Comparison of ENCODE assay signal across 15 cellular contexts in the genomic region with DNA sequence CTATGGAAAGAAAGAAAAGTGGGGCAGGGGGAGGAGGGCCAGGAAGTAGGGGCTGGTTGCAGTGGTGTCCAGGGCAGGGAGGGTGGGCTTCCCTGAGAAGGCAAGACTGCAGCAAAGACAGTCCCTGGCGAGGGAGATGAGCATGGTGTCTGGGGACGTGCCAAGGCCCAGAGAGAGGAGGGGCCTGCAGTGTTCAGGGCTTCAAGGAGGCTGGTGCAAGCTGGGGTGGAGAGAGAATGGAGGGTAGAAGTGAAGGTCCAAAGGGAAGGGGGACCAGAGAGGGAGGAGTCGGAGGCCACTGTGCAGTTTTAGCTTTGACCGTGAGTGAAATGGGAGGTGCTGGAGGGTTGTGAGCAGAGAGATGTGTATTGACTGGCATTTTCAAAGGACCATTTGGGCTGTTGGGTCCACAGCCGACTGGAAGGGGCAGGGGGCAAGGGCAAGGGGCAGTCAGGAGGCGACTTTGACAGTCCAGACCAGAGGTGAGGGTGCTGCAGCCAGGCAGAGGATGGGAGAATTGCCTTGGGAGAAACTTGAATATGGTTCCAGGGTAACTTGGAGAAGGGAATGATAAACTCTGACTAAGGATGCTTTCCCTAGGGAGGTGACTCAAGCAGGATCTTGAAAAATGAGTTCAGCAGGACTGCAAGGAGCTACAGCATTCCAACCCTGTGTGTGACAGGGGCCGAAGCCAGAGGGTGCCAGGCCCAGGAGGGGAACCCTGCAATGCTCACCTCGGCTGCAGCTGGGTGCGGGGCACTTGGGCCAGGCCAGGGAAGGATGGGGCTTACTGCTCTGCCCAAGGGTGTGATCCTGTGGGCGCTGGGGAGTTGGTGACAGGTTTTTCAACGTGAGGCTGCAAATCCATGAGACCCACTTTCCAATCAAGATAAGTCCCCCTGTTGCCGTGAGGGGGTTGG.
DNase-seq lines count a peak whose midpoint lies in the region; ATAC-seq and TF ChIP-seq lines count a peak whose summit lies in the region.
"Had no signal": no experiment of that assay in that cellular context is flagged by ENCODE, and none has a peak within 500 bp of the region (broad histone marks: within the 10 kb centered on the region; RNA-seq: fewer than 3 reads in every experiment).

No MANE protein-coding gene starts in this region.

- H3K36me3 Mint-ChIP-seq in osteocyte (ENCODE audit: unreplicated experiment), result no peaks in the 10 kb centered on the region
- H3K36me3 Mint-ChIP-seq: stimulated activated memory B cell treated with anti-CD40 and anti-IgM and Interleukin-4, amounts not matched to agents 10 μg/mL and 1 μg/mL and 100 μg/mL, for 72 hours had no signal

- H3K9me2 ChIP-seq in PC-3 (replicated peaks; ENCODE audit: low read length), result no peaks in the 10 kb centered on the region

- peak overlapping the region; percentile 32; the same call in 1 of the 2 replicates for H3K4me2 ChIP-seq in PC-3 (ENCODE audit: low read length)

- no peaks in the 10 kb centered on the region for H3K36me3 ChIP-seq in PC-3 (ENCODE audit: low read depth, low read length)
- no peaks in the 10 kb centered on the region for H3K36me3 ChIP-seq in tibial nerve

- peak; percentile 83 for DNase-seq in AG09309 (ENCODE audit: low read depth)
- DNase-seq in PC-3, result peak; percentile 86
- peak; percentile 88 for DNase-seq in epithelial cell of esophagus (ENCODE audit: low read depth)
- no peak for DNase-seq in osteocyte (ENCODE audit: extremely low spot score, unreplicated experiment)
- DNase-seq in central memory CD4-positive, alpha-beta T cell, result no peak
- DNase-seq in NCI-H748 treated with DMSO at 0.1 percent for 48 hours (lab: John Stamatoyannopoulos, UW), result no peak
- DNase-seq in tibial nerve (ENCODE audit: low spot score in 2 of 2), result no peak
- DNase-seq: activated CD4-positive, alpha-beta T cell treated with anti-CD3 and anti-CD28 coated beads for 36 hours; activated naive CD4-positive, alpha-beta T cell treated with Interleukin-2 at 50 U/mL for 16 hours; Calu3; mesendoderm; NCI-H187; SHP77 had no signal

- WGBS in tibial nerve, 2 donors, result 68 to 77% methylated on average over 10 to 12 of the region's 12 CpGs

- H3K27ac ChIP-seq in PC-3 (ENCODE audit: low read length), result peak overlapping the region; percentile 16
- peak overlapping the region in 2 of 4 donors; percentile 39 to 78 for H3K27ac ChIP-seq in tibial nerve

- intact Hi-C loops in PC-3 (cut with micrococcal nuclease), result no loop called here

- no peaks in the 10 kb centered on the region for H4K20me1 ChIP-seq in PC-3 (ENCODE audit: low read length)

- H3K27me3 Mint-ChIP-seq in osteocyte (ENCODE audit: unreplicated experiment), result no peaks in the 10 kb centered on the region
- H3K27me3 Mint-ChIP-seq: activated CD4-positive, alpha-beta T cell treated with anti-CD3 and anti-CD28 coated beads for 36 hours; stimulated activated memory B cell treated with anti-CD40 and anti-IgM and Interleukin-4, amounts not matched to agents 10 μg/mL and 1 μg/mL and 100 μg/mL, for 72 hours had no signal

- H3K4me1 ChIP-seq in PC-3 (ENCODE audit: insufficient read depth, low read length), result peaks cover 19% of the 10 kb centered on the region
- peaks cover 0 to 58% (median 14%) of the 10 kb centered on the region in 4 donors for H3K4me1 ChIP-seq in tibial nerve

- ATAC-seq in PC-3 (peak; percentile 94), GM21723 (IDR thresholded peaks at IDR 0.05; ENCODE audit: unreplicated experiment) (no peak)
- ATAC-seq: activated CD4-positive, alpha-beta T cell treated with anti-CD3 and anti-CD28 coated beads for 36 hours; stimulated activated memory B cell treated with anti-CD40 and anti-IgM and Interleukin-4, amounts not matched to agents 10 μg/mL and 1 μg/mL and 100 μg/mL, for 72 hours had no signal

- no peak overlapping the region for H3K9ac ChIP-seq in PC-3 (ENCODE audit: low read length)

- H3K27ac Mint-ChIP-seq in osteocyte (ENCODE audit: unreplicated experiment), result peak overlapping the region; percentile 63
- H3K27ac Mint-ChIP-seq: activated CD4-positive, alpha-beta T cell treated with anti-CD3 and anti-CD28 coated beads for 36 hours; stimulated activated memory B cell treated with anti-CD40 and anti-IgM and Interleukin-4, amounts not matched to agents 10 μg/mL and 1 μg/mL and 100 μg/mL, for 72 hours had no signal

- H3K4me3 Mint-ChIP-seq in osteocyte (ENCODE audit: unreplicated experiment), result no peak overlapping the region
- H3K4me3 Mint-ChIP-seq: activated CD4-positive, alpha-beta T cell treated with anti-CD3 and anti-CD28 coated beads for 36 hours; stimulated activated memory B cell treated with anti-CD40 and anti-IgM and Interleukin-4, amounts not matched to agents 10 μg/mL and 1 μg/mL and 100 μg/mL, for 72 hours had no signal

- POLR2A ChIA-PET in PC-3 (lab: Charles Lee; ENCODE audit: unreplicated experiment), result interaction anchor here (0.5 to 0.7 kb wide), 2 partner anchors 131 to 149 kb away, joined by 3 read pairs; no protein-coding TSS in a partner anchor

- no peak overlapping the region for H2AFZ ChIP-seq in PC-3 (ENCODE audit: low read length)

- no peak overlapping the region for H3K4me3 ChIP-seq in AG09309 (ENCODE audit: control insufficient read depth, low read depth, low read length)
- H3K4me3 ChIP-seq in PC-3 (ENCODE audit: low read length), result no peak overlapping the region
- H3K4me3 ChIP-seq in epithelial cell of esophagus (ENCODE audit: low read length), result no peak overlapping the region
- no peak overlapping the region for H3K4me3 ChIP-seq in tibial nerve

- TF ChIP-seq POLR2A in tibial nerve (IDR thresholded peaks at IDR 0.05), result no peak

- BruUV-seq in PC-3 (replicated peaks; lab: Mats Ljungman, UMichigan), result no TSS peak

- no peaks in the 10 kb centered on the region for H3K9me3 Mint-ChIP-seq in osteocyte (ENCODE audit: unreplicated experiment)
- H3K9me3 Mint-ChIP-seq: stimulated activated memory B cell treated with anti-CD40 and anti-IgM and Interleukin-4, amounts not matched to agents 10 μg/mL and 1 μg/mL and 100 μg/mL, for 72 hours had no signal

- no peaks in the 10 kb centered on the region for H3K79me2 ChIP-seq in PC-3 (ENCODE audit: low read length)

- no peak for TF ChIP-seq EP300 in tibial nerve (IDR thresholded peaks at IDR 0.05)

- CTCF ChIA-PET in PC-3 (lab: Charles Lee), result no interaction called here

- no peaks in the 10 kb centered on the region for H3K27me3 ChIP-seq in PC-3 (ENCODE audit: low read length)
- H3K27me3 ChIP-seq in tibial nerve, result no peaks in the 10 kb centered on the region

- TF ChIP-seq CTCF in AG09309 (IDR thresholded peaks at IDR 0.05; ENCODE audit: control insufficient read depth, insufficient read depth, low read depth, low read length, missing control alignments) (no peak), PC-3 (conservative IDR thresholded peaks at IDR 0.05; ENCODE audit: low read depth, low read length) (no peak), epithelial cell of esophagus (IDR thresholded peaks at IDR 0.05; ENCODE audit: insufficient read depth, low read depth, low read length, missing control alignments) (no peak), osteocyte (IDR thresholded peaks at IDR 0.05) (no peak), tibial nerve (IDR thresholded peaks at IDR 0.05) (no peak)

- H3K4me1 Mint-ChIP-seq in osteocyte (ENCODE audit: unreplicated experiment), result peaks cover 61% of the 10 kb centered on the region

- no peaks in the 10 kb centered on the region for H3F3A ChIP-seq in PC-3 (ENCODE audit: low read length, unreplicated experiment)

- H3K9me3 ChIP-seq in PC-3 (ENCODE audit: low read length) (no peaks in the 10 kb centered on the region), tibial nerve (no peaks in the 10 kb centered on the region)

Comparison
In these comparisons a context has a peak if more than half of its experiments do, and no peak if none do; other contexts are left out.
1. DNase-seq: peak in AG09309 (single experiment), PC-3 (single experiment) and epithelial cell of esophagus (single experiment); none in osteocyte (single experiment), central memory CD4-positive, alpha-beta T cell (single experiment), NCI-H748 treated with DMSO at 0.1 percent for 48 hours (single experiment) and tibial nerve (0 of 2).